1 cellular context compared by ENCODE assay signal in the genomic region with DNA sequence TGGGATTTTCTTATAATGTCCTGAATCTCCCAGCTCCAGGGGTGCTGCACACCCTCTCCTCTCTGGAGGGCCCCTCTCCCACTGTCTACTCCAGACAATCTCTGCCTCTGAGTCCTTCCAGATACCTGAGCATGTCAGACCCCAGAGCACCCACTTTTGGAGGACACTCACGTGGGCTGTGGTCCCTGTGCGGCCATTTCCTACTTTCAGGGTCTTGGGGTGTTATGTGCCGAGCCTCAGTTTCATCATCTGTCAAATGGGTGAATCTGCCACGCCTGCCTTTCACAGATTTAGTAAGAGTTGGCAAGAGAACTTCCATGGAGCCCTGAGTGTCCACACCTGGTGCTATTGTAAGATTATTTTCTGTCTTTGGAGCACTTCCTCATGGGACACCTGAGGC.
TF ChIP-seq lines count a peak whose summit lies in the region.

No MANE protein-coding gene starts in this region.

TF ChIP-seq in SK-N-SH treated with all-trans-retinoic acid at 6 μM for 48 hours, 23 proteins besides CTCF, POLR2A, EP300 and RAD21 (continued from another document):
- TF ChIP-seq, protein P1, sequence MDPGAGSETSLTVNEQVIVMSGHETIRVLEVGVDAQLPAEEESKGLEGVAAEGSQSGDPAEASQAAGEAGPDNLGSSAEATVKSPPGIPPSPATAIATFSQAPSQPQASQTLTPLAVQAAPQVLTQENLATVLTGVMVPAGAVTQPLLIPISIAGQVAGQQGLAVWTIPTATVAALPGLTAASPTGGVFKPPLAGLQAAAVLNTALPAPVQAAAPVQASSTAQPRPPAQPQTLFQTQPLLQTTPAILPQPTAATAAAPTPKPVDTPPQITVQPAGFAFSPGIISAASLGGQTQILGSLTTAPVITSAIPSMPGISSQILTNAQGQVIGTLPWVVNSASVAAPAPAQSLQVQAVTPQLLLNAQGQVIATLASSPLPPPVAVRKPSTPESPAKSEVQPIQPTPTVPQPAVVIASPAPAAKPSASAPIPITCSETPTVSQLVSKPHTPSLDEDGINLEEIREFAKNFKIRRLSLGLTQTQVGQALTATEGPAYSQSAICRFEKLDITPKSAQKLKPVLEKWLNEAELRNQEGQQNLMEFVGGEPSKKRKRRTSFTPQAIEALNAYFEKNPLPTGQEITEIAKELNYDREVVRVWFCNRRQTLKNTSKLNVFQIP (CRISPR knock-in tag; IDR thresholded peaks at IDR 0.05; ENCODE audit: borderline replicate concordance, low read depth), result no peak
- TF ChIP-seq OSR1 (CRISPR knock-in tag; IDR thresholded peaks at IDR 0.05) (no peak), ZFP3 (CRISPR knock-in tag; IDR thresholded peaks at IDR 0.05) (no peak), ZNF70 (CRISPR knock-in tag; IDR thresholded peaks at IDR 0.05) (no peak), CSDC2 (CRISPR knock-in tag; IDR thresholded peaks at IDR 0.05) (no peak), TCF4 (CRISPR knock-in tag; IDR thresholded peaks at IDR 0.05; ENCODE audit: borderline replicate concordance) (no peak), GLIS3 (CRISPR knock-in tag; IDR thresholded peaks at IDR 0.05) (no peak), PPARA (CRISPR knock-in tag; IDR thresholded peaks at IDR 0.05; ENCODE audit: borderline replicate concordance) (no peak)
